23 cellular contexts compared by ENCODE assay signal in genomic region chr10:101438881-101439391, GRCh38.
A peak's percentile ranks its signal among the peaks of the same experiment; 100 is the strongest.
DNase-seq lines count a peak whose midpoint lies in the region; TF ChIP-seq lines count a peak whose summit lies in the region.
"Had no signal": no experiment of that assay in that cellular context is flagged by ENCODE, and none has a peak within 500 bp of the region (broad histone marks: within the 10 kb centered on the region; RNA-seq: fewer than 3 reads in every experiment).

No MANE protein-coding gene starts in this region.

- TF ChIP-seq POLR2A in erythroblast (IDR thresholded peaks at IDR 0.05; ENCODE audit: low read length), result no peak

- TF ChIP-seq CTCF in right atrium auricular region (IDR thresholded peaks at IDR 0.05), result no peak

- H3K36me3 ChIP-seq in MG63 (no peaks in the 10 kb centered on the region), right atrium auricular region (no peaks in the 10 kb centered on the region)
- H3K36me3 ChIP-seq: neutrophil had no signal

- H3K27ac ChIP-seq in right atrium auricular region, result no peak overlapping the region
- H3K27ac ChIP-seq: A549, neutrophil had no signal

- peak in 2 of 3 experiments; percentile 16 to 47 for DNase-seq in NCI-H1417 (lab: John Stamatoyannopoulos, UW)
- DNase-seq in NCI-H1417 treated with DMSO at 0.1 percent for 48 hours (lab: John Stamatoyannopoulos, UW), result no peak
- peak; percentile 37 for DNase-seq in MG63
- DNase-seq in NCI-H69 (lab: John Stamatoyannopoulos, UW), result peak; percentile 52
- DNase-seq in fibroblast of peridontal ligament (ENCODE audit: extremely low read depth), result peak; percentile 45
- DNase-seq in right atrium auricular region (ENCODE audit: low spot score), result no peak
- no peak for DNase-seq in DMS79 (lab: John Stamatoyannopoulos, UW)
- DNase-seq in erythroblast (lab: John Stamatoyannopoulos, UW), result no peak
- DNase-seq: activated CD4-positive, alpha-beta T cell treated with anti-CD3 and anti-CD28 coated beads for 4 hours; activated CD8-positive, alpha-beta memory T cell treated with anti-CD3 and anti-CD28 coated beads for 24 hours; activated effector memory CD4-positive, alpha-beta T cell treated with anti-CD3 and anti-CD28 coated beads, Interleukin-2, amount 50 U/mL, for 16 hours; activated naive CD8-positive, alpha-beta T cell treated with anti-CD3 and anti-CD28 coated beads, Interleukin-2, amount 10 ng/mL, durations not matched to agents 7 days and 5 days; caudate nucleus; CD8-positive, alpha-beta memory T cell; GF-D8; hypothalamus; immature natural killer cell; Kasumi-1; stimulated activated CD4-positive, alpha-beta T cell treated with anti-CD3 and anti-CD28 coated beads, Interleukin-12 subunit alpha, Interleukin-12 subunit beta, amount 100 ng/mL, for 4 hours; stimulated activated CD4-positive, alpha-beta T cell treated with anti-CD3 and anti-CD28 coated beads, Interleukin-4, amount 100 ng/mL, for 1 hour; trophoblast cell had no signal

- H3K9me3 ChIP-seq in MG63, result no peaks in the 10 kb centered on the region
- no peaks in the 10 kb centered on the region for H3K9me3 ChIP-seq in right atrium auricular region
- H3K9me3 ChIP-seq: A549, neutrophil had no signal

- no peaks in the 10 kb centered on the region for H3K4me1 ChIP-seq in right atrium auricular region

- H3K4me3 ChIP-seq in MG63, result no peak overlapping the region
- H3K4me3 ChIP-seq in right atrium auricular region, result no peak overlapping the region
- H3K4me3 ChIP-seq: A549 had no signal

- H3K27me3 ChIP-seq in MG63 (no peaks in the 10 kb centered on the region), right atrium auricular region (no peaks in the 10 kb centered on the region)
- H3K27me3 ChIP-seq: neutrophil had no signal

Comparison
In these comparisons a context has a peak if more than half of its experiments do, and no peak if none do; other contexts are left out.
1. DNase-seq: peak in NCI-H1417 (2 of 3), MG63 (single experiment), NCI-H69 (single experiment) and fibroblast of peridontal ligament (single experiment); none in NCI-H1417 treated with DMSO at 0.1 percent for 48 hours (single experiment), right atrium auricular region (single experiment), DMS79 (single experiment) and erythroblast (0 of 2).